ENCODE assay signal across 8 cellular contexts in genomic region chr2:99489758-99490087, GRCh38. TPM values are rescaled to one million over a fixed set of nuclear protein-coding genes. Genes with fewer than 3 reads are reported as not detected.
DNase-seq lines count a peak whose midpoint lies in the region; ATAC-seq, FAIRE-seq and TF ChIP-seq lines count a peak whose summit lies in the region.

Gene REV1, minus strand, starts transcription at chr2:99490017. Its CDS starts 25,042 bp downstream, at chr2:99464975.

- no peak for FAIRE-seq in RCC 7860 (lab: Jason Lieb, UNC)

- no peaks in the 10 kb centered on the region for H3K27me3 ChIP-seq in SJCRH30
- peaks cover 2% of the 10 kb centered on the region for H3K27me3 ChIP-seq in fibroblast of lung (ENCODE audit: control insufficient read depth, insufficient read depth, low read length)
- H3K27me3 ChIP-seq in neutrophil = no peaks in the 10 kb centered on the region

- H3K79me2 ChIP-seq in fibroblast of lung (ENCODE audit: control insufficient read depth, insufficient read depth, low read length) = peaks cover 41% of the 10 kb centered on the region

- no peak for TF ChIP-seq CTCF in fibroblast of lung (conservative IDR thresholded peaks at IDR 0.05 in 1 of 2, IDR thresholded peaks at IDR 0.05 in 1 of 2; ENCODE audit: low read depth in 1 of 2, low read length in 2 of 2)
- no peak for TF ChIP-seq CTCF in neutrophil (IDR thresholded peaks at IDR 0.05)

- peak within 1 kb of the TSS; percentile 77 for H3K4me3 ChIP-seq in SJCRH30
- peak within 1 kb of the TSS; percentile 83 to 95 (median 91) for H3K4me3 ChIP-seq in fibroblast of lung (replicated peaks in 1 of 4; ENCODE audit: control extremely low read depth in 1 of 4, insufficient read depth in 1 of 4, low read depth in 3 of 4, low read length in 4 of 4)
- H3K4me3 ChIP-seq in neutrophil (ENCODE audit: low read depth in 1 of 2, low read length in 1 of 2) = peak within 1 kb of the TSS; percentile 91 to 95

- no peaks in the 10 kb centered on the region for H4K20me1 ChIP-seq in fibroblast of lung (ENCODE audit: control insufficient read depth, extremely low read depth, insufficient read depth, low read length)

- peak within 1 kb of the TSS; percentile 81 for H3K9ac ChIP-seq in fibroblast of lung (ENCODE audit: insufficient read depth, low read length)

- ATAC-seq in GM18517 (IDR thresholded peaks at IDR 0.05; ENCODE audit: unreplicated experiment) (peak; percentile 13), GM18870 (IDR thresholded peaks at IDR 0.05; ENCODE audit: unreplicated experiment) (no peak), HG02763 (IDR thresholded peaks at IDR 0.05; ENCODE audit: unreplicated experiment) (no peak)

- peak within 1 kb of the TSS; percentile 95 for H3K4me2 ChIP-seq in fibroblast of lung (ENCODE audit: extremely low read depth, insufficient read depth, low read length)

- DNase-seq in SJCRH30 = no peak
- no peak for DNase-seq in fibroblast of lung (ENCODE audit: low read depth in 2 of 2)
- DNase-seq in cortex of kidney (lab: John Stamatoyannopoulos, UW) = no peak
- DNase-seq in RCC 7860 (ENCODE audit: low spot score) = no peak

- H3K27ac ChIP-seq in SJCRH30 (peak within 1 kb of the TSS; percentile 70), fibroblast of lung (ENCODE audit: insufficient read depth, low read length) (peak within 1 kb of the TSS; percentile 88), neutrophil (peak within 1 kb of the TSS; percentile 97)

- no peaks in the 10 kb centered on the region for H3K9me3 ChIP-seq in SJCRH30 (replicated peaks)
- no peaks in the 10 kb centered on the region for H3K9me3 ChIP-seq in fibroblast of lung (ENCODE audit: control insufficient read depth, insufficient read depth, low read depth, low read length)
- no peaks in the 10 kb centered on the region for H3K9me3 ChIP-seq in neutrophil

- H3K4me1 ChIP-seq in SJCRH30 = 0 out of 2 replicates have a peak, but pooled peaks cover 2% of the 10 kb centered on the region
- peaks cover 6% of the 10 kb centered on the region for H3K4me1 ChIP-seq in fibroblast of lung (ENCODE audit: control insufficient read depth, extremely low read depth, insufficient read depth, low read length)
- H3K4me1 ChIP-seq in neutrophil (ENCODE audit: control insufficient read depth in 1 of 2, insufficient read depth in 1 of 2, low read depth in 1 of 2, low read length in 1 of 2) = peaks cover 16 to 23% of the 10 kb centered on the region in 2 experiments

- H2AFZ ChIP-seq in fibroblast of lung (ENCODE audit: low read length) = peak within 1 kb of the TSS; percentile 99

- peaks cover 2% of the 10 kb centered on the region; the same call in 1 of the 2 replicates for H3K36me3 ChIP-seq in SJCRH30
- no peaks in the 10 kb centered on the region for H3K36me3 ChIP-seq in fibroblast of lung (ENCODE audit: control insufficient read depth, insufficient read depth, low read length)
- no peaks in the 10 kb centered on the region for H3K36me3 ChIP-seq in neutrophil

RNA-seq across cellular contexts. Expression of gene REV1, which starts in this region (rescaled TPM):
- total RNA-seq in SJCRH30 (2014; rRNA removed; shearing (Covaris generic)) = 35.5 and 50.8 TPM in 2 replicates
- 32.1 and 39.3 TPM in 2 replicates for total RNA-seq in fibroblast of lung
- polyA plus RNA-seq in fibroblast of lung = 13.9 and 19.3 TPM in 2 replicates
- polyA plus RNA-seq in fibroblast of lung (2012) = 11.5 and 12.8 TPM in 2 replicates
- polyA minus RNA-seq in fibroblast of lung (ENCODE audit: low replicate concordance) = 4.9 and 16.9 TPM in 2 replicates
